Comparison of ENCODE assay signal across 1 cellular context in genomic region chr5:176803943-176804498, GRCh38.
TF ChIP-seq lines count a peak whose summit lies in the region.

No MANE protein-coding gene starts in this region.

TF ChIP-seq in HCT116, 20 proteins besides CTCF, POLR2A, EP300 and RAD21 (continued from another document):
- TF ChIP-seq EZH2phosphoT487 (IDR thresholded peaks at IDR 0.05; ENCODE audit: borderline replicate concordance) = no peak
- no peak for TF ChIP-seq EZH2 (IDR thresholded peaks at IDR 0.05)
- TF ChIP-seq CBX3 (IDR thresholded peaks at IDR 0.05; ENCODE audit: low read depth) = no peak
- no peak for TF ChIP-seq POLR2AphosphoS5 (IDR thresholded peaks at IDR 0.05; ENCODE audit: low read depth, low read length)
- no peak for TF ChIP-seq ZNF274 (IDR thresholded peaks at IDR 0.05; ENCODE audit: low read depth, low read length)
- TF ChIP-seq SP1 (IDR thresholded peaks at IDR 0.05; ENCODE audit: low read depth) = no peak
- no peak for TF ChIP-seq MAX (IDR thresholded peaks at IDR 0.05)
- no peak for TF ChIP-seq SRF (IDR thresholded peaks at IDR 0.05; ENCODE audit: low read depth)
